Comparison of ENCODE assay signal across 25 cellular contexts in the genomic region with DNA sequence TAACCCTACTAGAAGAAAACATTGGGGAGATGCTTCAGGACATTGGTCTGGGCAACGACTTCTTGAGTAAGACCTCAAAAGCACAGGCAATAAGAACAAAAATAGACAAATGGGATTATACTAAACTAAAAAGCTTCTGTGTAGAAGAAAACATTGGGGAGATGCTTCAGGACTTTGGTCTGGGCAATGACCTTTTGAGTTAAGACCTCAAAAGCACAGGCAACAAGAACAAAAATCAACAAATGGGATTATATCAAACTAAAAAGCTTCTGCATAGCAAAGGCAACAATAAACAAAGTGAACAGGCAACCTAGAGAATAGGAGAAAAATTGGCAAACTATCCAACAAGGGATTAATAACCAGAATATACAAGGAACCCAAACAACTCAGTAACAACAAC. TPM values are rescaled to one million over a fixed set of nuclear protein-coding genes. Genes with fewer than 3 reads are reported as not detected.
DNase-seq lines count a peak whose midpoint lies in the region; ATAC-seq and TF ChIP-seq lines count a peak whose summit lies in the region.
"Had no signal": no experiment of that assay in that cellular context is flagged by ENCODE, and none has a peak within 500 bp of the region (broad histone marks: within the 10 kb centered on the region; RNA-seq: fewer than 3 reads in every experiment).

No MANE protein-coding gene starts in this region.

- POLR2A ChIA-PET in CD8-positive, alpha-beta T cell (lab: Charles Lee): no interaction called here

- no peak for TF ChIP-seq CTCF in CD8-positive, alpha-beta T cell (IDR thresholded peaks at IDR 0.05)
- TF ChIP-seq CTCF in nephron progenitor cell (IDR thresholded peaks at IDR 0.05): no peak

- peaks cover 27% of the 10 kb centered on the region for H3K36me3 ChIP-seq in CD4-positive, CD25-positive, alpha-beta regulatory T cell (ENCODE audit: control insufficient read depth, insufficient read depth, low read length)
- peaks cover 12% of the 10 kb centered on the region for H3K36me3 ChIP-seq in CD8-positive, alpha-beta T cell (ENCODE audit: insufficient read depth, low read length)

- peaks cover 0 to 24% (median 4%) of the 10 kb centered on the region in 7 donors for H3K9me3 Mint-ChIP-seq in CD4-positive, CD25-positive, alpha-beta regulatory T cell
- peaks cover 8% of the 10 kb centered on the region for H3K9me3 Mint-ChIP-seq in CD8-positive, alpha-beta T cell
- peaks cover 11% of the 10 kb centered on the region for H3K9me3 Mint-ChIP-seq in activated naive CD8-positive, alpha-beta T cell (ENCODE audit: low read depth)
- H3K9me3 Mint-ChIP-seq in nephron progenitor cell: peaks cover 78% of the 10 kb centered on the region

- H3K27ac ChIP-seq in CD4-positive, CD25-positive, alpha-beta regulatory T cell (ENCODE audit: insufficient read depth, low read length, poor library complexity, severe bottlenecking): no peak overlapping the region
- no peak overlapping the region for H3K27ac ChIP-seq in CD8-positive, alpha-beta T cell (ENCODE audit: low read depth, low read length)

- peak overlapping the region; percentile 16 for H3K4me3 ChIP-seq in CD4-positive, CD25-positive, alpha-beta regulatory T cell (ENCODE audit: low read depth, low read length)
- no peak overlapping the region for H3K4me3 ChIP-seq in CD8-positive, alpha-beta T cell (ENCODE audit: low read depth, low read length)

- H3K4me3 Mint-ChIP-seq in CD4-positive, CD25-positive, alpha-beta regulatory T cell: peak overlapping the region in 3 of 4 donors; percentile 62 to 97 (median 77)
- H3K4me3 Mint-ChIP-seq in CD8-positive, alpha-beta T cell: no peak overlapping the region
- peak overlapping the region; percentile 55 for H3K4me3 Mint-ChIP-seq in activated naive CD8-positive, alpha-beta T cell
- peak overlapping the region; percentile 7 for H3K4me3 Mint-ChIP-seq in nephron progenitor cell
- H3K4me3 Mint-ChIP-seq: H9 had no signal

- H3K27me3 ChIP-seq in CD4-positive, CD25-positive, alpha-beta regulatory T cell (ENCODE audit: control insufficient read depth, insufficient read depth, low read length): no peaks in the 10 kb centered on the region
- no peaks in the 10 kb centered on the region for H3K27me3 ChIP-seq in CD8-positive, alpha-beta T cell (ENCODE audit: insufficient read depth, low read length)
- H3K27me3 ChIP-seq: BE2C had no signal

- CTCF ChIA-PET in CD8-positive, alpha-beta T cell (lab: Charles Lee): no interaction called here

- intact Hi-C loops in CD8-positive, alpha-beta T cell (cut with DNase I, micrococcal nuclease): loop anchor here (5.0 to 10.0 kb wide), 4 partner anchors 800 to 1570 kb away; partner anchors contain the start of genes STX17 (in 2 of the 2) and NR4A3 (in 1 of the 2)

- H3K4me1 ChIP-seq in CD4-positive, CD25-positive, alpha-beta regulatory T cell (ENCODE audit: control insufficient read depth, insufficient read depth, low read length, poor library complexity, severe bottlenecking): peaks cover 27% of the 10 kb centered on the region
- H3K4me1 ChIP-seq in CD8-positive, alpha-beta T cell (ENCODE audit: insufficient read depth, low read length): peaks cover 36% of the 10 kb centered on the region
- H3K4me1 ChIP-seq: BE2C had no signal

- peaks cover 49 to 85% (median 56%) of the 10 kb centered on the region in 4 donors for H3K4me1 Mint-ChIP-seq in CD4-positive, CD25-positive, alpha-beta regulatory T cell
- peaks cover 73% of the 10 kb centered on the region for H3K4me1 Mint-ChIP-seq in CD8-positive, alpha-beta T cell (ENCODE audit: low read depth)
- H3K4me1 Mint-ChIP-seq in activated naive CD8-positive, alpha-beta T cell (ENCODE audit: low read depth): peaks cover 59% of the 10 kb centered on the region
- peaks cover 14% of the 10 kb centered on the region for H3K4me1 Mint-ChIP-seq in nephron progenitor cell

- peaks cover 0 to 6% of the 10 kb centered on the region in 2 experiments for H3K9me3 ChIP-seq in CD4-positive, CD25-positive, alpha-beta regulatory T cell (ENCODE audit: control insufficient read depth in 2 of 2, low read length in 2 of 2)
- no peaks in the 10 kb centered on the region for H3K9me3 ChIP-seq in CD8-positive, alpha-beta T cell (ENCODE audit: low read length)
- H3K9me3 ChIP-seq: BE2C had no signal

- H3K36me3 Mint-ChIP-seq in CD4-positive, CD25-positive, alpha-beta regulatory T cell: peaks cover 50% of the 10 kb centered on the region
- peaks cover 73% of the 10 kb centered on the region for H3K36me3 Mint-ChIP-seq in CD8-positive, alpha-beta T cell
- peaks cover 32% of the 10 kb centered on the region for H3K36me3 Mint-ChIP-seq in activated naive CD8-positive, alpha-beta T cell
- H3K36me3 Mint-ChIP-seq in nephron progenitor cell (ENCODE audit: low read depth): peaks cover 87% of the 10 kb centered on the region

- no peak for ATAC-seq in CD4-positive, CD25-positive, alpha-beta regulatory T cell (ENCODE audit: low read depth in 2 of 2)
- ATAC-seq in CD8-positive, alpha-beta T cell: no peak
- ATAC-seq in HG02571 (IDR thresholded peaks at IDR 0.05; ENCODE audit: unreplicated experiment): no peak
- ATAC-seq: Panc1 had no signal

- H3K27me3 Mint-ChIP-seq in CD4-positive, CD25-positive, alpha-beta regulatory T cell: no peaks in the 10 kb centered on the region
- H3K27me3 Mint-ChIP-seq in CD8-positive, alpha-beta T cell (ENCODE audit: low read depth): no peaks in the 10 kb centered on the region
- H3K27me3 Mint-ChIP-seq in activated naive CD8-positive, alpha-beta T cell: no peaks in the 10 kb centered on the region
- H3K27me3 Mint-ChIP-seq in nephron progenitor cell (ENCODE audit: low read depth, poor library complexity): no peaks in the 10 kb centered on the region

- H3K27ac Mint-ChIP-seq in CD4-positive, CD25-positive, alpha-beta regulatory T cell: peak overlapping the region in 1 of 3 donors; percentile 14
- peak overlapping the region; percentile 10 for H3K27ac Mint-ChIP-seq in CD8-positive, alpha-beta T cell
- H3K27ac Mint-ChIP-seq in activated naive CD8-positive, alpha-beta T cell: no peak overlapping the region
- H3K27ac Mint-ChIP-seq in nephron progenitor cell: no peak overlapping the region
- H3K27ac Mint-ChIP-seq: H9 had no signal

- DNase-seq in CD4-positive, CD25-positive, alpha-beta regulatory T cell: no peak
- no peak for DNase-seq in CD8-positive, alpha-beta T cell
- no peak for DNase-seq in nephron progenitor cell
- DNase-seq in COR-L47 (lab: John Stamatoyannopoulos, UW): no peak
- DNase-seq in Kasumi-1 (lab: John Stamatoyannopoulos, UW): no peak
- DNase-seq: BE2C; H9; KG1; MV-4-11; NCI-H1694; NCI-H2081; NCI-H2171; NCI-H345; NCI-H524; NCI-H774; NK-92 treated with Interleukin-12 subunit alpha and Interleukin-12 subunit beta, amount 100 ng/mL, for 24 hours; SIG-M5; SK-N-SH had no signal

RNA-seq across cellular contexts. Expression of gene MRPL50, which starts 3.7 kb away (rescaled TPM):
- total RNA-seq in CD4-positive, CD25-positive, alpha-beta regulatory T cell: 8.5 TPM
- 10 to 100 TPM; 15.4 to 26.2 (median 20.3) TPM for polyA plus RNA-seq in CD4-positive, CD25-positive, alpha-beta regulatory T cell
- total RNA-seq in CD8-positive, alpha-beta T cell: 1 to 10 TPM; 7.5 to 8.4 TPM

RNA-seq across cellular contexts. Expression of gene ZNF189, which starts 4.0 kb away (rescaled TPM):
- total RNA-seq in CD4-positive, CD25-positive, alpha-beta regulatory T cell: 8.1 TPM
- polyA plus RNA-seq in CD4-positive, CD25-positive, alpha-beta regulatory T cell: 1 to 10 TPM; 1.8 to 3.6 (median 2.8) TPM
- total RNA-seq in CD8-positive, alpha-beta T cell: 1 to 10 TPM; 4.0 to 5.2 TPM

RNA-seq across cellular contexts. Expression of gene BAAT, which starts 9.9 kb away (rescaled TPM):
- total RNA-seq in CD4-positive, CD25-positive, alpha-beta regulatory T cell: 0.15 TPM
- polyA plus RNA-seq in CD4-positive, CD25-positive, alpha-beta regulatory T cell: under 1 TPM in 1 of 4 donors, not detected in 3; 0.09 TPM
- not detected for total RNA-seq in CD8-positive, alpha-beta T cell
- total RNA-seq: G401, HT1080, M059J had no signal

RNA-seq across cellular contexts. Expression of gene ALDOB, which starts 40.9 kb away (rescaled TPM):
- not detected for total RNA-seq in CD4-positive, CD25-positive, alpha-beta regulatory T cell
- not detected for polyA plus RNA-seq in CD4-positive, CD25-positive, alpha-beta regulatory T cell
- total RNA-seq in CD8-positive, alpha-beta T cell: not detected
- total RNA-seq: A673, G401, H9, HT1080, M059J had no signal
- polyA plus RNA-seq: SK-N-SH had no signal
